ENCODE assay signal across 8 cellular contexts in the genomic region with DNA sequence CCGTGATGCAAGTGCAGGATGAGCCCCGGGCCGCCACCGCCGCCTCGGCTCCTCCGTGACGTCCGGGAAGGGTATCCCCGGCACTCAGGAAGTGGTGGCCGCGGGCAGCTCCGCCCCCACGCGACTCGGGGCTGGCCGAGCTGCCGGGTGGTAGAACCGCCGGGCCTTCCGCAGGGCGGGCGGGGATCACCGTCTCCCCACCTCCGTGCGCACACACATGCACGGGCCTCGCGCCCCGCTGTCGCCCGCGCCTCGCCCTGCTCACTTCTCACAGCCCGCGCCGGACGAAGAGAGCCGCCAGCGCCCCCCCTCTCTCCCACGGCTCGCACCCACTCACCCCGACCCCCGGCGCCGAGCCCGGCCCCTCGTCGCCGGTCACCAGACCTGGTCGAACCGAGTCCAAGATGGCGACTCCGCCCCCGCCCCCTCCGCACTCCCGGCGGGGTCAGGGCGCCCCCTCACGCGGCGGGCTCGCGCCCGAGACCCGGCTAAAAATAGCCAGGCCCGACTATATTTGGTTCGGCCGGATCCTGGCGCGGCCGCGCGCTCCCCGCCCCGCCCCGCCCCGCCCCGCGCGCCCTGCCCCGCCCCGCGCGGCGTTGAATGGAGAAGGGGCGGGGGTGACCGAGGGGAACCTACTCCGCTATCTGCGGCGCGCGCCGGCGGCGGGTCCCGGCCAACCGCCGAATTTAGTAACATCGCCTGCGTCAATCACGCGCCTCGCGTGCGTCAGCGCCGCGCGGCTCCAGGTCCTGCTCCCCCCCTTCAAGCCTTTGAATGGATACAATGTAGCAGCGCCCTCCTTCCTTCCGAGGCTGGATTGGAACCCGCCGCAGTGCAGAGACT. TPM values are rescaled to one million over a fixed set of nuclear protein-coding genes. Genes with fewer than 3 reads are reported as not detected.
DNase-seq lines count a peak whose midpoint lies in the region; ATAC-seq and TF ChIP-seq lines count a peak whose summit lies in the region.

No MANE protein-coding gene starts in this region.

- intact Hi-C loops in Right ventricle myocardium superior (cut with DNase I) (loop anchor here (10.0 kb wide), 2 partner anchors 75 to 465 kb away; no protein-coding TSS in a partner anchor), transverse colon (cut with DNase I; ENCODE audit: low total_unique reads) (loop anchor here (5.0 kb wide), 1 partner anchor 88 kb away; the partner anchor contains the start of gene STX17)

- H3K79me2 ChIP-seq in trophoblast cell (ENCODE audit: control insufficient read depth, insufficient read depth, low read length, poor library complexity) = peaks cover 5% of the 10 kb centered on the region

- peak overlapping the region; percentile 95 for H4K91ac ChIP-seq in trophoblast cell (ENCODE audit: low read depth, low read length)

- TF ChIP-seq CTCF in GM12872 (IDR thresholded peaks at IDR 0.05; ENCODE audit: insufficient read depth, low read depth, low read length) = peak; percentile 26; the same call in 1 of the 3 replicates
- TF ChIP-seq CTCF in transverse colon (IDR thresholded peaks at IDR 0.05) = no peak

- H2AK5ac ChIP-seq in trophoblast cell (ENCODE audit: low read length) = no peak overlapping the region

- peak overlapping the region; percentile 65 for H3K4ac ChIP-seq in trophoblast cell (ENCODE audit: low read depth, low read length)

- peak overlapping the region; percentile 100 for H3K4me2 ChIP-seq in trophoblast cell (ENCODE audit: low read length)

- peak; percentile 56 for ATAC-seq in HG02642 (IDR thresholded peaks at IDR 0.05; ENCODE audit: poor library complexity, unreplicated experiment)
- ATAC-seq in Right ventricle myocardium superior (ENCODE audit: poor library complexity) = peak; percentile 75

- peak overlapping the region; percentile 94 for H4K12ac ChIP-seq in trophoblast cell (ENCODE audit: low read depth, low read length)

- H3K9ac ChIP-seq in trophoblast cell (ENCODE audit: low read length) = peak overlapping the region; percentile 93

- H3K18ac ChIP-seq in trophoblast cell (ENCODE audit: low read length) = peak overlapping the region; percentile 94

- no peak overlapping the region for H3K23ac ChIP-seq in trophoblast cell (ENCODE audit: low read length)

- H4K8ac ChIP-seq in trophoblast cell (ENCODE audit: low read depth, low read length) = peak overlapping the region; percentile 94

- no peaks in the 10 kb centered on the region for H3K36me3 ChIP-seq in trophoblast cell (ENCODE audit: control insufficient read depth in 1 of 2, insufficient read depth in 2 of 2, low read length in 2 of 2)
- no peaks in the 10 kb centered on the region for H3K36me3 ChIP-seq in transverse colon

- H3K27ac ChIP-seq in trophoblast cell (ENCODE audit: low read depth, low read length) = peak overlapping the region; percentile 93
- H3K27ac ChIP-seq in transverse colon = peak overlapping the region; percentile 90 to 97 (median 94)

- H3K4me3 ChIP-seq in trophoblast cell (ENCODE audit: low read depth, low read length) (peak overlapping the region; percentile 93), transverse colon (peak overlapping the region; percentile 66 to 79 (median 72))

- no peaks in the 10 kb centered on the region for H3K9me3 ChIP-seq in trophoblast cell (ENCODE audit: insufficient read depth, low read depth, low read length)
- H3K9me3 ChIP-seq in transverse colon = no peaks in the 10 kb centered on the region

- peak; percentile 86 for TF ChIP-seq POLR2A in transverse colon (IDR thresholded peaks at IDR 0.05)

- peak overlapping the region; percentile 15 for H2BK12ac ChIP-seq in trophoblast cell (ENCODE audit: low read length)

- TF ChIP-seq EP300 in transverse colon (IDR thresholded peaks at IDR 0.05; ENCODE audit: low read depth) = peak; percentile 99

- H3K79me1 ChIP-seq in trophoblast cell (ENCODE audit: low read length) = peaks cover 9% of the 10 kb centered on the region

- H3K4me1 ChIP-seq in trophoblast cell (ENCODE audit: control insufficient read depth in 1 of 2, insufficient read depth in 2 of 2, low read length in 2 of 2) (peaks cover 14 to 18% of the 10 kb centered on the region in 2 experiments), transverse colon (peaks cover 16 to 48% (median 42%) of the 10 kb centered on the region in 4 donors)

- H2AFZ ChIP-seq in trophoblast cell (ENCODE audit: insufficient read depth, low read length, poor library complexity) = peak overlapping the region; percentile 87

- peak overlapping the region; percentile 91 for H2BK5ac ChIP-seq in trophoblast cell (ENCODE audit: low read depth, low read length, poor library complexity)

- H3K27me3 ChIP-seq in trophoblast cell (ENCODE audit: insufficient read depth, low read length) = peaks cover 24% of the 10 kb centered on the region
- H3K27me3 ChIP-seq in transverse colon = peaks cover 27% of the 10 kb centered on the region

- no CpG with 5 or more reads among the region's 114 CpGs for WGBS in trophoblast cell (ENCODE audit: extremely low coverage, insufficient coverage, insufficient read length)
- 0% methylated on average over 24 of the region's 114 CpGs; no CpG with 5 or more reads in 1 of the 2 donors for WGBS in transverse colon (ENCODE audit: low coverage in 1 of 2), 2 donors

- in situ Hi-C loops in transverse colon (cut with MboI; ENCODE audit: low pct_ligation_motif_present in 1 of 4, low pct_unique_long_range_greater_than_20kb in 1 of 4, low sequenced_read_pairs in 3 of 4) = loop anchor here in 3 of 4 donors (25.0 kb wide), 2 partner anchors 193 to 518 kb away; no protein-coding TSS in a partner anchor

- peak overlapping the region; percentile 89 for H3K14ac ChIP-seq in trophoblast cell (ENCODE audit: low read length)

- peak overlapping the region; percentile 84 for H2BK120ac ChIP-seq in trophoblast cell (ENCODE audit: insufficient read depth, low read length, poor library complexity)

- peak; percentile 96 for DNase-seq in NCI-H1105 (lab: John Stamatoyannopoulos, UW)
- DNase-seq in SKM-1 treated with dmso at 0.1 percent for 144 hours (lab: John Stamatoyannopoulos, UW; ENCODE audit: unreplicated experiment) = peak; percentile 58
- peak; percentile 72 for DNase-seq in activated naive CD8-positive, alpha-beta T cell treated with anti-CD3 and anti-CD28 coated beads, Interleukin-2, amount 50 U/mL, for 16 hours (ENCODE audit: low read depth, low spot score)
- DNase-seq in Right ventricle myocardium superior = peak; percentile 96
- peak; percentile 97 to 98 for DNase-seq in trophoblast cell
- DNase-seq in transverse colon = peak; percentile 92

RNA-seq across cellular contexts. Expression of gene NR4A3, which starts 2.0 kb away (rescaled TPM):
- 3.7 TPM for total RNA-seq in Right ventricle myocardium superior
- polyA plus RNA-seq in trophoblast cell (2013) = 1.4 and 1.5 TPM in 2 replicates
- 1 to 10 TPM in 2 of 4 donors, under 1 TPM in 2; 0.48 to 3.4 (median 1.3) TPM for total RNA-seq in transverse colon

Comparison
In these comparisons a context has a peak if more than half of its experiments do, and no peak if none do; other contexts are left out.
1. Peak in every context shown above with its lines: DNase-seq, ATAC-seq, H3K4me3 ChIP-seq and H3K27ac ChIP-seq.